In the genomic region with DNA sequence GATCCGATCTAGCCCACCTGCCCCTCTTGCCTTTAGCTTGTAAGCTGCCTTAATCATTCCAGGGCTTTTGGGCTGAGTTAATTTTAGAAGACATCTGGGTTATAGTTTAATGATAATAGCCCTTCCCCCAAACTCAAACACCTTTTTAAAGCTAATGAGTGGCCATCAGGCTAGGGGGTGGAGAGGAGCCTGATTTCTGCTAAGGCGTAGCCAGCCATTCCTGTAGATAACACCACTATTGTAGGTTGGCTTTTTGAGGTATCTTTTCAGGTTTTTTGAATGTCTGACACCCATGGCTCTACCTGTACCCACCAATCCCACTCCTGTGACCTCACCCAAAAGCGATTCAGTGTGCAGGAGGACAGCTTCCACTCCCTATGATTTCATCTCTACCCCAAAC, we compare ENCODE assay signal across 15 cellular contexts.
"Had no signal": no experiment of that assay in that cellular context is flagged by ENCODE, and none has a peak within 500 bp of the region (broad histone marks: within the 10 kb centered on the region; RNA-seq: fewer than 3 reads in every experiment).

No MANE protein-coding gene starts in this region.

- H3K4me1 Mint-ChIP-seq: stimulated activated effector memory CD8-positive, alpha-beta T cell treated with anti-CD3 and anti-CD28 coated beads, Interleukin-12 subunit alpha, Interleukin-12 subunit beta, amount 100 ng/mL, for 72 hours had no signal

- H3K9me3 ChIP-seq: heart right ventricle, lower lobe of right lung, pancreas, tibial artery, uterus had no signal

- DNase-seq: activated naive CD4-positive, alpha-beta T cell treated with Interleukin-2 at 50 U/mL for 16 hours; activated T-cell treated with anti-CD3 and anti-CD28 coated beads for 4 hours; aorta; effector memory CD8-positive, alpha-beta T cell; foreskin melanocyte; heart right ventricle; lower lobe of right lung; midbrain; pancreas; tibial artery; uterus had no signal

- H3K4me3 Mint-ChIP-seq: dendritic cell treated with granulocyte-macrophage colony-stimulating factor and Interleukin-4, amounts not matched to agents 40 ng/mL and 50 ng/mL, for 4 days; effector memory CD8-positive, alpha-beta T cell; stimulated activated effector memory CD8-positive, alpha-beta T cell treated with anti-CD3 and anti-CD28 coated beads, Interleukin-12 subunit alpha, Interleukin-12 subunit beta, amount 100 ng/mL, for 72 hours had no signal

- H3K4me1 ChIP-seq: lower lobe of right lung, pancreas, tibial artery had no signal

- ATAC-seq: activated CD4-positive, CD25-positive, alpha-beta regulatory T cell treated with anti-CD3 and anti-CD28 coated beads, Interleukin-2, amount 50 U/mL, for 24 hours; effector memory CD8-positive, alpha-beta T cell; heart right ventricle; lower lobe of right lung; pancreas; stimulated activated effector memory CD8-positive, alpha-beta T cell treated with anti-CD3 and anti-CD28 coated beads, Interleukin-12 subunit alpha, Interleukin-12 subunit beta, amount 100 ng/mL, for 72 hours had no signal

- H3K36me3 ChIP-seq: heart right ventricle, lower lobe of right lung, pancreas, tibial artery, uterus had no signal

- H3K36me3 Mint-ChIP-seq: stimulated activated effector memory CD8-positive, alpha-beta T cell treated with anti-CD3 and anti-CD28 coated beads, Interleukin-12 subunit alpha, Interleukin-12 subunit beta, amount 100 ng/mL, for 72 hours had no signal

- H3K9me3 Mint-ChIP-seq: dendritic cell treated with granulocyte-macrophage colony-stimulating factor and Interleukin-4, amounts not matched to agents 40 ng/mL and 50 ng/mL, for 4 days; effector memory CD8-positive, alpha-beta T cell; stimulated activated effector memory CD8-positive, alpha-beta T cell treated with anti-CD3 and anti-CD28 coated beads, Interleukin-12 subunit alpha, Interleukin-12 subunit beta, amount 100 ng/mL, for 72 hours had no signal

- H3K27ac ChIP-seq: epithelial cell of prostate, lower lobe of right lung, pancreas, tibial artery, uterus had no signal

- H3K27ac Mint-ChIP-seq: dendritic cell treated with granulocyte-macrophage colony-stimulating factor and Interleukin-4, amounts not matched to agents 40 ng/mL and 50 ng/mL, for 4 days; stimulated activated effector memory CD8-positive, alpha-beta T cell treated with anti-CD3 and anti-CD28 coated beads, Interleukin-12 subunit alpha, Interleukin-12 subunit beta, amount 100 ng/mL, for 72 hours had no signal

- H3K27me3 ChIP-seq: heart right ventricle, pancreas, tibial artery, uterus had no signal

- H3K4me3 ChIP-seq: heart right ventricle, lower lobe of right lung, pancreas, tibial artery, uterus had no signal
